Comparison of ENCODE assay signal across 11 cellular contexts in genomic region chr4:70713453-70714026, GRCh38. TPM values are rescaled to one million over a fixed set of nuclear protein-coding genes. Genes with fewer than 3 reads are reported as not detected.
DNase-seq lines count a peak whose midpoint lies in the region; ATAC-seq and TF ChIP-seq lines count a peak whose summit lies in the region.
"Had no signal": no experiment of that assay in that cellular context is flagged by ENCODE, and none has a peak within 500 bp of the region (broad histone marks: within the 10 kb centered on the region; RNA-seq: fewer than 3 reads in every experiment).

No MANE protein-coding gene starts in this region.

- no peaks in the 10 kb centered on the region for H3K9me3 ChIP-seq in DND-41 (ENCODE audit: insufficient read depth, low read length, severe bottlenecking)
- H3K9me3 ChIP-seq: neutrophil had no signal

- H2AFZ ChIP-seq in DND-41 (ENCODE audit: low read depth, low read length): no peak overlapping the region

- peaks cover 6% of the 10 kb centered on the region; the same call in 1 of the 2 replicates for H4K20me1 ChIP-seq in DND-41 (ENCODE audit: insufficient read depth, low read length)

- no peak overlapping the region for H3K4me2 ChIP-seq in DND-41 (ENCODE audit: insufficient read depth, low read length)

- peak overlapping the region; percentile 39 for H3K27ac ChIP-seq in DND-41 (ENCODE audit: low read length)
- H3K27ac ChIP-seq: neutrophil had no signal

- peaks cover 98% of the 10 kb centered on the region for H3K79me2 ChIP-seq in DND-41 (ENCODE audit: insufficient read depth, low read length)

- no peaks in the 10 kb centered on the region for H3K36me3 ChIP-seq in DND-41 (ENCODE audit: insufficient read depth, low read length)
- H3K36me3 ChIP-seq: neutrophil had no signal

- H3K4me3 ChIP-seq in DND-41 (ENCODE audit: low read depth in 1 of 2, low read length in 2 of 2) (no peak overlapping the region), epithelial cell of esophagus (ENCODE audit: low read length) (peak overlapping the region; percentile 18)

- H3K4me1 ChIP-seq in DND-41 (ENCODE audit: insufficient read depth, low read length): peaks cover 48% of the 10 kb centered on the region

- DNase-seq in DND-41 (no peak), epithelial cell of esophagus (ENCODE audit: low read depth) (peak; percentile 71), cerebellum (ENCODE audit: low spot score) (no peak), DMS 273 (lab: John Stamatoyannopoulos, UW; ENCODE audit: unreplicated experiment) (no peak), pons (ENCODE audit: low spot score) (no peak), NCI-H2107 treated with DMSO at 0.1 percent for 48 hours (lab: John Stamatoyannopoulos, UW; ENCODE audit: unreplicated experiment) (no peak)
- DNase-seq: COR-L47 had no signal

- TF ChIP-seq CTCF in DND-41 (IDR thresholded peaks at IDR 0.05; ENCODE audit: borderline replicate concordance, extremely low read depth, low read length, poor library complexity, severe bottlenecking): no peak
- TF ChIP-seq CTCF in epithelial cell of esophagus (IDR thresholded peaks at IDR 0.05; ENCODE audit: insufficient read depth, low read depth, low read length, missing control alignments): no peak

- ATAC-seq in DND-41 (ENCODE audit: insufficient read depth, low read depth): no peak
- peak; percentile 49 for ATAC-seq in GM21423 (IDR thresholded peaks at IDR 0.05; ENCODE audit: unreplicated experiment)
- ATAC-seq in HG03460 (IDR thresholded peaks at IDR 0.05; ENCODE audit: unreplicated experiment): peak; percentile 37

- no peaks in the 10 kb centered on the region for H3K27me3 ChIP-seq in DND-41 (ENCODE audit: insufficient read depth, low read length, poor library complexity)

- no peak overlapping the region for H3K9ac ChIP-seq in DND-41 (ENCODE audit: low read depth, low read length)

RNA-seq across cellular contexts. Expression of gene RUFY3, which starts 8.2 kb away (rescaled TPM):
- total RNA-seq in cerebellum: 306 TPM

RNA-seq across cellular contexts. Expression of gene UTP3, which starts 25.2 kb away (rescaled TPM):
- total RNA-seq in cerebellum: 10.5 TPM

RNA-seq across cellular contexts. Expression of gene JCHAIN, which starts 47.2 kb away (rescaled TPM):
- total RNA-seq in cerebellum: 3.6 TPM
- total RNA-seq: LHCN-M2 had no signal
